8 cellular contexts compared by ENCODE assay signal in genomic region chr4:37802068-37802666, GRCh38. TPM values are rescaled to one million over a fixed set of nuclear protein-coding genes. Genes with fewer than 3 reads are reported as not detected.
DNase-seq lines count a peak whose midpoint lies in the region; ATAC-seq and TF ChIP-seq lines count a peak whose summit lies in the region.

No MANE protein-coding gene starts in this region.

- DNase-seq in DMS79 treated with DMSO at 0.1 percent for 48 hours (lab: John Stamatoyannopoulos, UW) (peak; percentile 3), DMS79 (lab: John Stamatoyannopoulos, UW) (no peak), NCI-H2081 (lab: John Stamatoyannopoulos, UW) (peak; percentile 88 to 95), adipocyte (ENCODE audit: low read depth) (peak; percentile 74), hepatic stellate cell (ENCODE audit: low spot score) (peak; percentile 25), stomach (peak; percentile 64)

- H3K9ac ChIP-seq in adipocyte (ENCODE audit: low read length), result no peak overlapping the region

- H3K9me3 ChIP-seq in adipocyte (ENCODE audit: control insufficient read depth, low read length), result no peaks in the 10 kb centered on the region
- no peaks in the 10 kb centered on the region for H3K9me3 ChIP-seq in stomach

- TF ChIP-seq POLR2A in stomach (IDR thresholded peaks at IDR 0.05), result no peak

- TF ChIP-seq CTCF in stomach (IDR thresholded peaks at IDR 0.05), result peak in 5 of 7 experiments; percentile 52 to 89 (median 56)

- TF ChIP-seq EP300 in stomach (IDR thresholded peaks at IDR 0.05), result no peak

- H3K4me1 ChIP-seq in adipocyte (ENCODE audit: control insufficient read depth, insufficient read depth, low read length) (no peaks in the 10 kb centered on the region), stomach (peaks cover 0 to 4% (median 0%) of the 10 kb centered on the region in 4 donors)

- 26 to 40% (median 28%) methylated on average over 4 of the region's 4 CpGs for WGBS in stomach, 5 donors

- H3K27me3 ChIP-seq in adipocyte (replicated peaks; ENCODE audit: control insufficient read depth, insufficient read depth, low read length) (peaks cover 20% of the 10 kb centered on the region), stomach (no peaks in the 10 kb centered on the region)

- H3K36me3 ChIP-seq in adipocyte (ENCODE audit: control insufficient read depth, insufficient read depth, low read length, severe bottlenecking) (no peaks in the 10 kb centered on the region), stomach (no peaks in the 10 kb centered on the region)

- intact Hi-C loops in stomach (cut with DNase I; ENCODE audit: low total_unique reads), result loop anchor here (10.0 kb wide), 1 partner anchor 233 kb away; no protein-coding TSS in a partner anchor

- H3K4me3 ChIP-seq in adipocyte (ENCODE audit: low read length), result no peak overlapping the region
- no peak overlapping the region for H3K4me3 ChIP-seq in stomach

- H3K27ac ChIP-seq in stomach, result no peak overlapping the region

- ATAC-seq in GM19397 (IDR thresholded peaks at IDR 0.05; ENCODE audit: unreplicated experiment) (no peak), GM21576 (IDR thresholded peaks at IDR 0.05; ENCODE audit: unreplicated experiment) (no peak)

RNA-seq across cellular contexts. Expression of gene PGM2, which starts 24.3 kb away (rescaled TPM):
- total RNA-seq in stomach, result 10 to 100 TPM in 4 of 5 donors, 1 to 10 TPM in 1; 8.7 to 53.1 (median 14.0) TPM
- 10 to 100 TPM in 1 of 3 donors, 1 to 10 TPM in 2; 7.4 to 16.8 (median 8.7) TPM for polyA plus RNA-seq in stomach
